1 cellular context compared by ENCODE assay signal in the genomic region with DNA sequence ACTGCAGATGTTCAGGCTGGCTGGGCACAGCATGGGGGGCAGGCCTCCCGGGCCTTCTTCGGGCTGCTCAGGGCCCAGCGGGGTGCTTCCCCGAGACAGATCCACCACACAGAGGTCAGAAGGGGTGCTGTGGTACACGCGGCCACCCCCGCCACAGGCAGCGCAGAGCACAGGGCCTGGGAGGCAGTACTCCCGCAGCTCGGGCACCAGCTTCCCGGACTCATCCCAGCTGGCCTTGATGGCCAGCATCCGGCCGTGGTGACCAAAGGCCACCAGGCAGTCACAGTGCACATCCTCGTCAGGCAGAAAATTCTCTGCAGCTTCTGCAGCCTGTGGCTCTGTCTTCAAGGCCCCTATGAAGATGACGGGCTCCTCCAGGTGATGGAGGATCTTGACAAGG.
A peak's percentile ranks its signal among the peaks of the same experiment; 100 is the strongest.
TF ChIP-seq lines count a peak whose summit lies in the region.

No MANE protein-coding gene starts in this region.

TF ChIP-seq in K562, 482 proteins besides CTCF, POLR2A, EP300 and RAD21:
- TF ChIP-seq RBBP5 (IDR thresholded peaks at IDR 0.05; ENCODE audit: borderline replicate concordance, insufficient read depth, low read length, poor library complexity, severe bottlenecking), result peak; percentile 3
- TF ChIP-seq, protein P1, sequence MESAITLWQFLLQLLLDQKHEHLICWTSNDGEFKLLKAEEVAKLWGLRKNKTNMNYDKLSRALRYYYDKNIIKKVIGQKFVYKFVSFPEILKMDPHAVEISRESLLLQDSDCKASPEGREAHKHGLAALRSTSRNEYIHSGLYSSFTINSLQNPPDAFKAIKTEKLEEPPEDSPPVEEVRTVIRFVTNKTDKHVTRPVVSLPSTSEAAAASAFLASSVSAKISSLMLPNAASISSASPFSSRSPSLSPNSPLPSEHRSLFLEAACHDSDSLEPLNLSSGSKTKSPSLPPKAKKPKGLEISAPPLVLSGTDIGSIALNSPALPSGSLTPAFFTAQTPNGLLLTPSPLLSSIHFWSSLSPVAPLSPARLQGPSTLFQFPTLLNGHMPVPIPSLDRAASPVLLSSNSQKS (CRISPR knock-in tag; IDR thresholded peaks at IDR 0.05), result no peak
- TF ChIP-seq PCBP1 (IDR thresholded peaks at IDR 0.05; ENCODE audit: low read depth, low read length, poor library complexity, severe bottlenecking), result no peak
- TF ChIP-seq, protein P2, sequence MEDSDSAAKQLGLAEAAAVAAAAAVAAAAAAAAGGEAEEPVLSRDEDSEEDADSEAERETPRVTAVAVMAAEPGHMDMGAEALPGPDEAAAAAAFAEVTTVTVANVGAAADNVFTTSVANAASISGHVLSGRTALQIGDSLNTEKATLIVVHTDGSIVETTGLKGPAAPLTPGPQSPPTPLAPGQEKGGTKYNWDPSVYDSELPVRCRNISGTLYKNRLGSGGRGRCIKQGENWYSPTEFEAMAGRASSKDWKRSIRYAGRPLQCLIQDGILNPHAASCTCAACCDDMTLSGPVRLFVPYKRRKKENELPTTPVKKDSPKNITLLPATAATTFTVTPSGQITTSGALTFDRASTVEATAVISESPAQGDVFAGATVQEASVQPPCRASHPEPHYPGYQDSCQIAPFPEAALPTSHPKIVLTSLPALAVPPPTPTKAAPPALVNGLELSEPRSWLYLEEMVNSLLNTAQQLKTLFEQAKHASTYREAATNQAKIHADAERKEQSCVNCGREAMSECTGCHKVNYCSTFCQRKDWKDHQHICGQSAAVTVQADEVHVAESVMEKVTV (CRISPR knock-in tag; IDR thresholded peaks at IDR 0.05), result no peak
- TF ChIP-seq, protein P3, sequence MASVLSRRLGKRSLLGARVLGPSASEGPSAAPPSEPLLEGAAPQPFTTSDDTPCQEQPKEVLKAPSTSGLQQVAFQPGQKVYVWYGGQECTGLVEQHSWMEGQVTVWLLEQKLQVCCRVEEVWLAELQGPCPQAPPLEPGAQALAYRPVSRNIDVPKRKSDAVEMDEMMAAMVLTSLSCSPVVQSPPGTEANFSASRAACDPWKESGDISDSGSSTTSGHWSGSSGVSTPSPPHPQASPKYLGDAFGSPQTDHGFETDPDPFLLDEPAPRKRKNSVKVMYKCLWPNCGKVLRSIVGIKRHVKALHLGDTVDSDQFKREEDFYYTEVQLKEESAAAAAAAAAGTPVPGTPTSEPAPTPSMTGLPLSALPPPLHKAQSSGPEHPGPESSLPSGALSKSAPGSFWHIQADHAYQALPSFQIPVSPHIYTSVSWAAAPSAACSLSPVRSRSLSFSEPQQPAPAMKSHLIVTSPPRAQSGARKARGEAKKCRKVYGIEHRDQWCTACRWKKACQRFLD (CRISPR knock-in tag; IDR thresholded peaks at IDR 0.05), result no peak
- TF ChIP-seq CREB1 (IDR thresholded peaks at IDR 0.05), result no peak
- TF ChIP-seq CREB1 (CRISPR knock-in tag; IDR thresholded peaks at IDR 0.05), result no peak
- no peak for TF ChIP-seq POU5F1 (IDR thresholded peaks at IDR 0.05; ENCODE audit: borderline replicate concordance, low read depth, low read length, partially characterized antibody)
- TF ChIP-seq EZH2 (IDR thresholded peaks at IDR 0.05; ENCODE audit: borderline replicate concordance, low read depth, low read length), result no peak
